ENCODE assay signal across 8 cellular contexts in the genomic region with DNA sequence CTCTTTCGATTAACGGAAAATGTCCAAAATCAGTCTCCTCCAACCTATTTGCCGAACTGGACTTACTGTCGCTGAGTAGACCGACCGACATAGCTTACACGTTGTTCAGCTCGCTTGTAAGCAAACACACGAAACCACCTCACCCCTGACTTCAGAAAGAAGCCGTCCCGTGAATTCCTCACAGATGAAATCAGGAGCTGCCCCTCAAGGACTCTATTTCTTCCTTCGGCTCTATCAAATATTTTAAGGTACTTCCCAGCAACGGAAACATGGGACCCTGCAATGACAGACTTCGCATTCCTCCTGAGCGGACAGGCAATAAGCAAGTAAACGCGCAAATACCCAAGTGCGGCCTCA.
DNase-seq lines count a peak whose midpoint lies in the region; ATAC-seq lines count a peak whose summit lies in the region.

No MANE protein-coding gene starts in this region.

- H3K9me3 Mint-ChIP-seq in activated naive CD8-positive, alpha-beta T cell (ENCODE audit: low read depth) = no peaks in the 10 kb centered on the region

- H3K4me3 Mint-ChIP-seq in activated naive CD8-positive, alpha-beta T cell = no peak overlapping the region

- H3K4me1 ChIP-seq in subcutaneous abdominal adipose tissue (ENCODE audit: control insufficient read depth in 5 of 5, insufficient read depth in 5 of 5, low read length in 5 of 5) = peaks cover 9 to 47% (median 40%) of the 10 kb centered on the region in 5 donors

- peak; percentile 7 for ATAC-seq in HG02884 (IDR thresholded peaks at IDR 0.05; ENCODE audit: unreplicated experiment)

- peak overlapping the region; percentile 89 for H3K27ac ChIP-seq in subcutaneous abdominal adipose tissue (ENCODE audit: low read depth, low read length)

- H3K36me3 ChIP-seq in subcutaneous abdominal adipose tissue (ENCODE audit: control insufficient read depth in 5 of 5, insufficient read depth in 5 of 5, low read length in 5 of 5) = peaks cover 2 to 27% (median 8%) of the 10 kb centered on the region in 5 donors

- peaks cover 41% of the 10 kb centered on the region for H3K4me1 Mint-ChIP-seq in activated naive CD8-positive, alpha-beta T cell (ENCODE audit: low read depth)

- H3K9ac ChIP-seq in subcutaneous abdominal adipose tissue (ENCODE audit: low read length in 5 of 5) = peak overlapping the region; percentile 81 to 97 (median 92)

- H3K36me3 Mint-ChIP-seq in activated naive CD8-positive, alpha-beta T cell = peaks cover 2% of the 10 kb centered on the region

- DNase-seq in AG08395 (ENCODE audit: low spot score) = peak; percentile 45
- peak; percentile 23 for DNase-seq in inferior parietal cortex (ENCODE audit: extremely low spot score)
- DNase-seq in ecto neural progenitor cell (ENCODE audit: low spot score) = no peak
- DNase-seq in anterior cingulate cortex (lab: John Stamatoyannopoulos, UW) = no peak
- DNase-seq in nucleus accumbens (lab: John Stamatoyannopoulos, UW) = no peak

- peak overlapping the region; percentile 97 for H3K27ac Mint-ChIP-seq in activated naive CD8-positive, alpha-beta T cell

- no peaks in the 10 kb centered on the region for H3K27me3 Mint-ChIP-seq in activated naive CD8-positive, alpha-beta T cell

- H3K9me3 ChIP-seq in subcutaneous abdominal adipose tissue (ENCODE audit: control insufficient read depth in 5 of 5, low read length in 5 of 5) = no peaks in the 10 kb centered on the region

- no peaks in the 10 kb centered on the region for H3K27me3 ChIP-seq in subcutaneous abdominal adipose tissue (ENCODE audit: control insufficient read depth in 5 of 5, insufficient read depth in 4 of 5, low read length in 5 of 5)

- peak overlapping the region; percentile 76 to 96 (median 94) for H3K4me3 ChIP-seq in subcutaneous abdominal adipose tissue (ENCODE audit: low read depth in 1 of 5, low read length in 5 of 5)

Comparison
In these comparisons a context has a peak if more than half of its experiments do, and no peak if none do; other contexts are left out.
1. DNase-seq: peak in AG08395 (single experiment) and inferior parietal cortex (single experiment); none in ecto neural progenitor cell (single experiment), anterior cingulate cortex (0 of 58) and nucleus accumbens (0 of 56).